ENCODE assay signal across 21 cellular contexts in the genomic region with DNA sequence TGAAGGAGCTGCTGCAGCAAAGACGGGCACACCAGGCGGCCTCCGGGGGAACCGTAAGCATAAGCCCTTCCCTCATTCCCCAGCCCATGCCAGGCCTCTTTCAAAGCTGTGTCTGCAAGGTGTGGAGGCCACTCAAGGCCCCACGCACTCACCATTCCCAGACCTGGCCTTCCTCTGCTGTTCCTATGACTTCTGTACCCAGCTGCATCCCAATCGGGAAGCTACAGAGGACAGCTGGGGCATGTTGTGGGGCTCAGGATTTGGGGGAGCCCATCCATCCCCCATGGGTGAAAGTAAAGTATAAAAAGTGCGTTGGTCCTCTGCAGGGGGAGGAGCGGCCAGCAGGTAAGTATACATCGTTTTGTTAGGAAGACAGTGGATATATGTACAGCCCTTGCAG. TPM values are rescaled to one million over a fixed set of nuclear protein-coding genes. Genes with fewer than 3 reads are reported as not detected.
DNase-seq lines count a peak whose midpoint lies in the region; ATAC-seq and TF ChIP-seq lines count a peak whose summit lies in the region.
"Had no signal": no experiment of that assay in that cellular context is flagged by ENCODE, and none has a peak within 500 bp of the region (broad histone marks: within the 10 kb centered on the region; RNA-seq: fewer than 3 reads in every experiment).

No MANE protein-coding gene starts in this region.

- no CpG with 5 or more reads among the region's 9 CpGs for WGBS in neuronal stem cell (ENCODE audit: extremely low coverage in 2 of 2, insufficient read length in 2 of 2, insufficient replicate concordance in 1 of 2), 2 donors
- WGBS in upper lobe of left lung, 2 donors = 74 to 83% methylated on average over 9 of the region's 9 CpGs

- no peak overlapping the region for H3K27ac Mint-ChIP-seq in activated naive CD8-positive, alpha-beta T cell
- no peak overlapping the region for H3K27ac Mint-ChIP-seq in activated naive CD8-positive, alpha-beta T cell treated with anti-CD3 and anti-CD28 coated beads, Interleukin-2, amount 50 U/mL, for 24 hours
- H3K27ac Mint-ChIP-seq in endothelial cell (ENCODE audit: unreplicated experiment) (no peak overlapping the region), CD14-positive monocyte (no peak overlapping the region)

- H3K9me3 Mint-ChIP-seq in activated naive CD8-positive, alpha-beta T cell (ENCODE audit: low read depth) = no peaks in the 10 kb centered on the region
- H3K9me3 Mint-ChIP-seq in activated naive CD8-positive, alpha-beta T cell treated with anti-CD3 and anti-CD28 coated beads, Interleukin-2, amount 50 U/mL, for 24 hours = no peaks in the 10 kb centered on the region
- H3K9me3 Mint-ChIP-seq in endothelial cell (ENCODE audit: unreplicated experiment) (no peaks in the 10 kb centered on the region), CD14-positive monocyte (peaks cover 0 to 6% (median 0%) of the 10 kb centered on the region in 7 donors)

- H3K14ac ChIP-seq in neuronal stem cell (ENCODE audit: low read length) = peak overlapping the region; percentile 1

- H3K36me3 ChIP-seq in neuronal stem cell (replicated peaks in 1 of 2; ENCODE audit: control insufficient read depth in 2 of 2, insufficient read depth in 2 of 2, low read length in 2 of 2) (no peaks in the 10 kb centered on the region), upper lobe of left lung (no peaks in the 10 kb centered on the region)
- H3K36me3 ChIP-seq: BLaER1, colonic mucosa had no signal

- no peak overlapping the region for H4K8ac ChIP-seq in neuronal stem cell (ENCODE audit: low read depth, low read length)

- H2BK12ac ChIP-seq in neuronal stem cell (ENCODE audit: low read length) = no peak overlapping the region

- no peak overlapping the region for H3K27ac ChIP-seq in neuronal stem cell (replicated peaks; ENCODE audit: low read length)
- H3K27ac ChIP-seq in upper lobe of left lung = peak overlapping the region in 3 of 4 donors; percentile 84 to 93 (median 91)
- H3K27ac ChIP-seq: BLaER1, HL-60 had no signal

- peaks cover 0 to 77% (median 23%) of the 10 kb centered on the region in 3 experiments for H3K27me3 ChIP-seq in neuronal stem cell (ENCODE audit: control insufficient read depth in 3 of 3, insufficient read depth in 3 of 3, low read depth in 1 of 3, low read length in 3 of 3)
- H3K27me3 ChIP-seq in upper lobe of left lung = peaks cover 0 to 14% (median 0%) of the 10 kb centered on the region in 4 donors
- H3K27me3 ChIP-seq: colonic mucosa had no signal

- H3K9ac ChIP-seq in neuronal stem cell (ENCODE audit: low read depth, low read length, poor library complexity) = no peak overlapping the region
- H3K9ac ChIP-seq: BLaER1 had no signal

- peaks cover 4% of the 10 kb centered on the region for H3K4me1 Mint-ChIP-seq in activated naive CD8-positive, alpha-beta T cell (ENCODE audit: low read depth)
- peaks cover 2% of the 10 kb centered on the region for H3K4me1 Mint-ChIP-seq in activated naive CD8-positive, alpha-beta T cell treated with anti-CD3 and anti-CD28 coated beads, Interleukin-2, amount 50 U/mL, for 24 hours
- H3K4me1 Mint-ChIP-seq in endothelial cell (ENCODE audit: unreplicated experiment) (peaks cover 3% of the 10 kb centered on the region), CD14-positive monocyte (peaks cover 1% of the 10 kb centered on the region)

- peaks cover 2% of the 10 kb centered on the region in 2 donors for H3K4me1 ChIP-seq in neuronal stem cell (ENCODE audit: control insufficient read depth in 2 of 2, insufficient read depth in 1 of 2, low read depth in 1 of 2, low read length in 2 of 2)
- peaks cover 3 to 39% (median 29%) of the 10 kb centered on the region in 4 donors for H3K4me1 ChIP-seq in upper lobe of left lung

- no peak for ATAC-seq in activated naive CD8-positive, alpha-beta T cell treated with anti-CD3 and anti-CD28 coated beads, Interleukin-2, amount 50 U/mL, for 24 hours
- ATAC-seq in upper lobe of left lung (ENCODE audit: low FRiP score in 2 of 2) (no peak), GM21381 (IDR thresholded peaks at IDR 0.05; ENCODE audit: unreplicated experiment) (no peak)

- no peak for DNase-seq in activated naive CD8-positive, alpha-beta T cell treated with anti-CD3 and anti-CD28 coated beads, Interleukin-2, amount 50 U/mL, for 24 hours
- DNase-seq in endothelial cell (ENCODE audit: low spot score) = no peak
- DNase-seq in neuronal stem cell (ENCODE audit: low spot score) = no peak
- no peak for DNase-seq in upper lobe of left lung
- no peak for DNase-seq in CD14-positive monocyte (ENCODE audit: low spot score)
- no peak for DNase-seq in mucosa of gallbladder (ENCODE audit: low spot score)
- DNase-seq: HCEC 1CT; NCI-H510A treated with DMSO at 0.1 percent for 48 hours; NK-92 treated with Interleukin-12 subunit alpha and Interleukin-12 subunit beta, amount 100 ng/mL, for 24 hours; retina; T-helper 2 cell had no signal

- no peaks in the 10 kb centered on the region for H3K9me3 ChIP-seq in neuronal stem cell (replicated peaks in 1 of 2; ENCODE audit: control insufficient read depth in 2 of 2, insufficient read depth in 1 of 2, low read depth in 1 of 2, low read length in 2 of 2)
- no peaks in the 10 kb centered on the region for H3K9me3 ChIP-seq in upper lobe of left lung
- H3K9me3 ChIP-seq: colonic mucosa had no signal

- H3K18ac ChIP-seq in neuronal stem cell (ENCODE audit: low read length) = no peak overlapping the region

- H3K4me3 Mint-ChIP-seq in activated naive CD8-positive, alpha-beta T cell = peak overlapping the region; percentile 6
- H3K4me3 Mint-ChIP-seq in activated naive CD8-positive, alpha-beta T cell treated with anti-CD3 and anti-CD28 coated beads, Interleukin-2, amount 50 U/mL, for 24 hours = no peak overlapping the region
- H3K4me3 Mint-ChIP-seq in endothelial cell (ENCODE audit: unreplicated experiment) = peak overlapping the region; percentile 85
- H3K4me3 Mint-ChIP-seq in CD14-positive monocyte = peak overlapping the region in 1 of 2 donors; percentile 72

- H3K23ac ChIP-seq in neuronal stem cell (ENCODE audit: low read depth, low read length, poor library complexity) = no peak overlapping the region

- H3K4me3 ChIP-seq in neuronal stem cell (ENCODE audit: low read length in 2 of 2) = no peak overlapping the region
- no peak overlapping the region for H3K4me3 ChIP-seq in upper lobe of left lung
- H3K4me3 ChIP-seq: BLaER1 had no signal

- TF ChIP-seq EP300 in upper lobe of left lung (IDR thresholded peaks at IDR 0.05) = no peak

- no peaks in the 10 kb centered on the region for H3K79me1 ChIP-seq in neuronal stem cell (ENCODE audit: low read depth, low read length)

- no peak overlapping the region for H4K91ac ChIP-seq in neuronal stem cell (ENCODE audit: low read depth, low read length, poor library complexity)

- H2BK120ac ChIP-seq in neuronal stem cell (ENCODE audit: low read depth, low read length) = no peak overlapping the region

- TF ChIP-seq CTCF in endothelial cell (IDR thresholded peaks at IDR 0.05; ENCODE audit: unreplicated experiment) (no peak), upper lobe of left lung (IDR thresholded peaks at IDR 0.05) (no peak), CD14-positive monocyte (IDR thresholded peaks at IDR 0.05) (no peak)

- peaks cover 10% of the 10 kb centered on the region for H3K27me3 Mint-ChIP-seq in activated naive CD8-positive, alpha-beta T cell
- peaks cover 33% of the 10 kb centered on the region for H3K27me3 Mint-ChIP-seq in activated naive CD8-positive, alpha-beta T cell treated with anti-CD3 and anti-CD28 coated beads, Interleukin-2, amount 50 U/mL, for 24 hours
- H3K27me3 Mint-ChIP-seq in endothelial cell (ENCODE audit: unreplicated experiment) (peaks cover 19% of the 10 kb centered on the region), CD14-positive monocyte (ENCODE audit: low read depth in 3 of 3) (peaks cover 31 to 59% (median 42%) of the 10 kb centered on the region in 3 donors)

- H3K4ac ChIP-seq in neuronal stem cell (ENCODE audit: low read length) = no peak overlapping the region

- H2BK15ac ChIP-seq in neuronal stem cell (ENCODE audit: low read length) = no peak overlapping the region

- intact Hi-C loops in CD14-positive monocyte (cut with micrococcal nuclease) = no loop called here

- TF ChIP-seq POLR2A in upper lobe of left lung (IDR thresholded peaks at IDR 0.05) = no peak

- peak overlapping the region; percentile 20 for H2AK5ac ChIP-seq in neuronal stem cell (ENCODE audit: low read depth, low read length)

- no peak overlapping the region for H2AFZ ChIP-seq in neuronal stem cell (ENCODE audit: low read length)

- H2BK5ac ChIP-seq in neuronal stem cell (ENCODE audit: low read length) = no peak overlapping the region

- no peak overlapping the region for H3K4me2 ChIP-seq in neuronal stem cell (ENCODE audit: insufficient read depth, low read length, poor library complexity, severe bottlenecking)
- H3K4me2 ChIP-seq: BLaER1 had no signal

- no peaks in the 10 kb centered on the region for H3K36me3 Mint-ChIP-seq in activated naive CD8-positive, alpha-beta T cell
- H3K36me3 Mint-ChIP-seq in activated naive CD8-positive, alpha-beta T cell treated with anti-CD3 and anti-CD28 coated beads, Interleukin-2, amount 50 U/mL, for 24 hours (ENCODE audit: low read depth) = no peaks in the 10 kb centered on the region
- no peaks in the 10 kb centered on the region for H3K36me3 Mint-ChIP-seq in endothelial cell (ENCODE audit: low read depth, unreplicated experiment)
- H3K36me3 Mint-ChIP-seq in CD14-positive monocyte = peaks cover 0 to 2% of the 10 kb centered on the region in 2 donors

RNA-seq across cellular contexts. Expression of gene POU2AF3, which starts 2.2 kb away (rescaled TPM):
- total RNA-seq in endothelial cell (ENCODE audit: unreplicated experiment) (0.28 TPM), upper lobe of left lung (10 to 100 TPM in 1 of 6 donors, 1 to 10 TPM in 5; 1.7 to 12.6 (median 3.6) TPM), mucosa of gallbladder (14.0 TPM)
- polyA plus RNA-seq in neuronal stem cell (2013, experiment 1 of 2) = 2.2 TPM
- polyA plus RNA-seq in neuronal stem cell (2013, experiment 2 of 2) = 2.2 TPM
- not detected for polyA plus RNA-seq in CD14-positive monocyte
- polyA plus RNA-seq: neural cell had no signal

RNA-seq across cellular contexts. Expression of gene POU2AF2, which starts 55.0 kb away (rescaled TPM):
- not detected for total RNA-seq in endothelial cell (ENCODE audit: unreplicated experiment)
- not detected for polyA plus RNA-seq in neuronal stem cell (2013, experiment 1 of 2)
- not detected for polyA plus RNA-seq in neuronal stem cell (2013, experiment 2 of 2)
- total RNA-seq in upper lobe of left lung = under 1 TPM in 1 of 6 donors, not detected in 5; 0.24 TPM
- polyA plus RNA-seq in CD14-positive monocyte = not detected
- 5.0 TPM for total RNA-seq in mucosa of gallbladder
- total RNA-seq: A673, mesenteric fat pad, RPMI7951, urinary bladder had no signal
- polyA plus RNA-seq: neural cell had no signal
